ENCODE assay signal across 23 cellular contexts in genomic region chr22:34645375-34645774, GRCh38.
"Had no signal": no experiment of that assay in that cellular context is flagged by ENCODE, and none has a peak within 500 bp of the region (broad histone marks: within the 10 kb centered on the region; RNA-seq: fewer than 3 reads in every experiment).

No MANE protein-coding gene starts in this region.

- H3K9me3 Mint-ChIP-seq: activated CD4-positive, alpha-beta memory T cell treated with anti-CD3 and anti-CD28 coated beads for 36 hours; activated naive CD4-positive, alpha-beta T cell treated with anti-CD3 and anti-CD28 coated beads for 36 hours; activated naive CD8-positive, alpha-beta T cell treated with anti-CD3 and anti-CD28 coated beads, Interleukin-2, amount 50 U/mL, for 24 hours; naive B cell had no signal

- DNase-seq: activated CD4-positive, alpha-beta memory T cell treated with anti-CD3 and anti-CD28 coated beads for 36 hours; activated CD4-positive, alpha-beta T cell treated with anti-CD3 and anti-CD28 coated beads for 36 hours; activated CD8-positive, alpha-beta memory T cell treated with anti-CD3 and anti-CD28 coated beads, Interleukin-2, amount 10 ng/mL, durations not matched to agents 7 days and 5 days; activated naive CD4-positive, alpha-beta T cell treated with anti-CD3 and anti-CD28 coated beads for 36 hours; activated naive CD8-positive, alpha-beta T cell treated with anti-CD3 and anti-CD28 coated beads, Interleukin-2, amount 50 U/mL, for 24 hours; activated T-cell treated with anti-CD3 and anti-CD28 coated beads, Interleukin-2, amount 50 U/mL, for 1 hour; cerebellar nuclear complex; effector CD8-positive, alpha-beta T cell; foreskin fibroblast; glutamatergic neuron; hypothalamus; mammary epithelial cell; naive B cell; stimulated activated CD4-positive, alpha-beta T cell treated with anti-CD3 and anti-CD28 coated beads, Interleukin-12 subunit alpha, Interleukin-12 subunit beta, amount 100 ng/mL, for 4 hours; T-helper 9 cell; thyroid gland; uterus had no signal

- H3K4me1 Mint-ChIP-seq: activated CD4-positive, alpha-beta T cell treated with anti-CD3 and anti-CD28 coated beads for 36 hours; activated CD8-positive, alpha-beta memory T cell treated with anti-CD3 and anti-CD28 coated beads, Interleukin-2, amount 10 ng/mL, durations not matched to agents 7 days and 5 days; activated naive CD8-positive, alpha-beta T cell treated with anti-CD3 and anti-CD28 coated beads, Interleukin-2, amount 50 U/mL, for 24 hours; naive B cell; stimulated activated effector memory CD8-positive, alpha-beta T cell treated with anti-CD3 and anti-CD28 coated beads, Interleukin-12 subunit alpha, Interleukin-12 subunit beta, amount 100 ng/mL, for 72 hours had no signal

- H3K9me3 ChIP-seq: ascending aorta, breast epithelium, neutrophil, thyroid gland, uterus had no signal

- H3K36me3 Mint-ChIP-seq: activated CD4-positive, alpha-beta memory T cell treated with anti-CD3 and anti-CD28 coated beads for 36 hours; activated CD8-positive, alpha-beta memory T cell treated with anti-CD3 and anti-CD28 coated beads, Interleukin-2, amount 10 ng/mL, durations not matched to agents 7 days and 5 days; naive B cell; stimulated activated effector memory CD8-positive, alpha-beta T cell treated with anti-CD3 and anti-CD28 coated beads, Interleukin-12 subunit alpha, Interleukin-12 subunit beta, amount 100 ng/mL, for 72 hours had no signal

- H3K27ac Mint-ChIP-seq: activated CD4-positive, alpha-beta memory T cell treated with anti-CD3 and anti-CD28 coated beads for 36 hours; activated CD4-positive, alpha-beta T cell treated with anti-CD3 and anti-CD28 coated beads for 36 hours; activated CD8-positive, alpha-beta memory T cell treated with anti-CD3 and anti-CD28 coated beads, Interleukin-2, amount 10 ng/mL, durations not matched to agents 7 days and 5 days; activated naive CD4-positive, alpha-beta T cell treated with anti-CD3 and anti-CD28 coated beads for 36 hours; activated naive CD8-positive, alpha-beta T cell treated with anti-CD3 and anti-CD28 coated beads, Interleukin-2, amount 50 U/mL, for 24 hours; activated T-helper 2 cell treated with anti-CD3 and anti-CD28 coated beads, Interferon-gamma antibody, Interleukin-2, Interleukin-4, amounts not matched to agents 10 μg/mL and 5 μg/mL and 100 μg/mL, durations not matched to agents 14 hours and 24 hours and 36 hours; naive B cell; stimulated activated effector memory CD8-positive, alpha-beta T cell treated with anti-CD3 and anti-CD28 coated beads, Interleukin-12 subunit alpha, Interleukin-12 subunit beta, amount 100 ng/mL, for 72 hours had no signal

- H3K4me3 ChIP-seq: ascending aorta, breast epithelium, thyroid gland, uterus had no signal

- H2AFZ ChIP-seq: parathyroid adenoma had no signal

- H3K79me2 ChIP-seq: parathyroid adenoma had no signal

- H3K27me3 Mint-ChIP-seq: activated CD4-positive, alpha-beta memory T cell treated with anti-CD3 and anti-CD28 coated beads for 36 hours; activated CD8-positive, alpha-beta memory T cell treated with anti-CD3 and anti-CD28 coated beads, Interleukin-2, amount 10 ng/mL, durations not matched to agents 7 days and 5 days; activated naive CD8-positive, alpha-beta T cell treated with anti-CD3 and anti-CD28 coated beads, Interleukin-2, amount 50 U/mL, for 24 hours had no signal

- H3K4me1 ChIP-seq: ascending aorta, breast epithelium, parathyroid adenoma, thyroid gland, uterus had no signal

- H3K27me3 ChIP-seq: ascending aorta, breast epithelium, neutrophil, thyroid gland, uterus had no signal

- H3K36me3 ChIP-seq: ascending aorta, breast epithelium, neutrophil, thyroid gland, uterus had no signal

- H3K9ac ChIP-seq: parathyroid adenoma had no signal

- H3K4me3 Mint-ChIP-seq: activated CD4-positive, alpha-beta memory T cell treated with anti-CD3 and anti-CD28 coated beads for 36 hours; activated CD4-positive, alpha-beta T cell treated with anti-CD3 and anti-CD28 coated beads for 36 hours; activated CD8-positive, alpha-beta memory T cell treated with anti-CD3 and anti-CD28 coated beads, Interleukin-2, amount 10 ng/mL, durations not matched to agents 7 days and 5 days; activated naive CD4-positive, alpha-beta T cell treated with anti-CD3 and anti-CD28 coated beads for 36 hours; activated naive CD8-positive, alpha-beta T cell treated with anti-CD3 and anti-CD28 coated beads, Interleukin-2, amount 50 U/mL, for 24 hours; naive B cell; stimulated activated effector memory CD8-positive, alpha-beta T cell treated with anti-CD3 and anti-CD28 coated beads, Interleukin-12 subunit alpha, Interleukin-12 subunit beta, amount 100 ng/mL, for 72 hours had no signal

- H3K27ac ChIP-seq: ascending aorta, breast epithelium, neutrophil, parathyroid adenoma, thyroid gland, uterus had no signal
